ENCODE assay signal across 13 cellular contexts in genomic region chr17:42915288-42915687, GRCh38. TPM values are rescaled to one million over a fixed set of nuclear protein-coding genes. Genes with fewer than 3 reads are reported as not detected.
"Had no signal": no experiment of that assay in that cellular context is flagged by ENCODE, and none has a peak within 500 bp of the region (broad histone marks: within the 10 kb centered on the region; RNA-seq: fewer than 3 reads in every experiment).

No MANE protein-coding gene starts in this region.

RNA-seq across cellular contexts. Expression of gene G6PC1, which starts 14.7 kb away (rescaled TPM):
- total RNA-seq: subcutaneous adipose tissue, suprapubic skin, temporal lobe, thoracic aorta, thyroid gland, tibial nerve, upper lobe of left lung, upper lobe of right lung, ureter, urinary bladder, uterus, vagina had no signal
- polyA plus RNA-seq: stomach had no signal
